In genomic region chr2:19494241-19494640, GRCh38 we compare ENCODE assay signal across 11 cellular contexts.
"Had no signal": no experiment of that assay in that cellular context is flagged by ENCODE, and none has a peak within 500 bp of the region (broad histone marks: within the 10 kb centered on the region; RNA-seq: fewer than 3 reads in every experiment).

No MANE protein-coding gene starts in this region.

- DNase-seq: GM23248, GOT3, H7, H9, HCEC 1CT, HFFc6 had no signal

- H3K4me3 ChIP-seq: GM23248, GM23338, HAP-1 had no signal

- FAIRE-seq: H1, H54 had no signal

- H3K36me3 ChIP-seq: HAP-1 had no signal

- H3K27ac ChIP-seq: GM23248 had no signal

- H3K4me1 ChIP-seq: HAP-1 had no signal

- H2AFZ ChIP-seq: GM23248, GM23338 had no signal

- H3K9me3 ChIP-seq: HAP-1 had no signal

- ATAC-seq: GM23338, HCT116 had no signal

- H3K9ac ChIP-seq: GM23248 had no signal

- H3K4me2 ChIP-seq: GM23338 had no signal
